ENCODE assay signal across 7 cellular contexts in genomic region chr2:87566531-87566930, GRCh38.
DNase-seq lines count a peak whose midpoint lies in the region; ATAC-seq, FAIRE-seq and TF ChIP-seq lines count a peak whose summit lies in the region.
"Not testable (repeated sequence)": the region's sequence is repeated elsewhere in the genome, so short reads cannot be mapped to it uniquely, and the experiment has no call there.

No MANE protein-coding gene starts in this region.

- H3K27me3 Mint-ChIP-seq in HFFc6 (ENCODE audit: insufficient read depth); astrocyte (ENCODE audit: low read depth, unreplicated experiment): not testable (repeated sequence)

- H3K27ac ChIP-seq in astrocyte (ENCODE audit: low read depth, low read length); fibroblast of lung (ENCODE audit: insufficient read depth, low read length); aorta (ENCODE audit: low read depth in 1 of 2, low read length in 2 of 2): not testable (repeated sequence)

- not testable (repeated sequence) for H3K4me3 Mint-ChIP-seq in HFFc6; astrocyte (ENCODE audit: unreplicated experiment)

- peaks cover 15% of the 10 kb centered on the region for H3K4me1 Mint-ChIP-seq in HFFc6 (ENCODE audit: low read depth)
- not testable (repeated sequence) for H3K4me1 Mint-ChIP-seq in astrocyte (ENCODE audit: low read depth, unreplicated experiment)

- not testable (repeated sequence) for TF ChIP-seq CTCF in HFFc6 (IDR thresholded peaks at IDR 0.05); astrocyte (IDR thresholded peaks at IDR 0.05; ENCODE audit: insufficient read depth, low read depth, low read length); fibroblast of lung (conservative IDR thresholded peaks at IDR 0.05 in 1 of 2, IDR thresholded peaks at IDR 0.05 in 1 of 2; ENCODE audit: low read depth in 1 of 2, low read length in 2 of 2)

- peak overlapping the region; percentile 33; the same call in 1 of the 2 replicates for H3K27ac Mint-ChIP-seq in HFFc6
- H3K27ac Mint-ChIP-seq in astrocyte (ENCODE audit: unreplicated experiment): not testable (repeated sequence)

- H3K9me3 ChIP-seq in astrocyte (ENCODE audit: insufficient read depth, low read depth, low read length); fibroblast of lung (ENCODE audit: control insufficient read depth, insufficient read depth, low read depth, low read length); aorta (ENCODE audit: control insufficient read depth, low read length): not testable (repeated sequence)

- H4K20me1 ChIP-seq in astrocyte (ENCODE audit: insufficient read depth, low read length); fibroblast of lung (ENCODE audit: control insufficient read depth, extremely low read depth, insufficient read depth, low read length): not testable (repeated sequence)

- not testable (repeated sequence) for FAIRE-seq in astrocyte (lab: Jason Lieb, UNC)

- not testable (repeated sequence) for H3K36me3 ChIP-seq in astrocyte (ENCODE audit: insufficient read depth, low read length); fibroblast of lung (ENCODE audit: control insufficient read depth, insufficient read depth, low read length); aorta (ENCODE audit: control insufficient read depth in 1 of 2, insufficient read depth in 2 of 2, low read length in 1 of 2)

- H3K36me3 Mint-ChIP-seq in HFFc6 (ENCODE audit: low read depth); astrocyte (ENCODE audit: low read depth, unreplicated experiment): not testable (repeated sequence)

- peak; percentile 7 for ATAC-seq in aorta (ENCODE audit: low FRiP score)

- peak; percentile 58 for DNase-seq in EH (ENCODE audit: low read depth)
- peak; percentile 0 for DNase-seq in HFFc6
- DNase-seq in M059J (ENCODE audit: low read depth): peak; percentile 13
- peak; percentile 16 for DNase-seq in astrocyte (ENCODE audit: low read depth)
- DNase-seq in fibroblast of lung (ENCODE audit: low read depth in 2 of 2): peak; percentile 2 to 17
- peak; percentile 0 for DNase-seq in glomerular visceral epithelial cell (ENCODE audit: extremely low spot score)
- DNase-seq in aorta: not testable (repeated sequence)

- intact Hi-C loops in aorta (cut with DNase I): not testable (repeated sequence)

- H3K4me1 ChIP-seq in astrocyte (ENCODE audit: insufficient read depth, low read length); fibroblast of lung (ENCODE audit: control insufficient read depth, extremely low read depth, insufficient read depth, low read length); aorta (ENCODE audit: control insufficient read depth in 1 of 2, insufficient read depth in 2 of 2, low read length in 2 of 2): not testable (repeated sequence)

- H3K4me2 ChIP-seq in astrocyte (ENCODE audit: low read length); fibroblast of lung (ENCODE audit: extremely low read depth, insufficient read depth, low read length): not testable (repeated sequence)

- H3K9me3 Mint-ChIP-seq in HFFc6; astrocyte (ENCODE audit: unreplicated experiment): not testable (repeated sequence)

- H3K79me2 ChIP-seq in astrocyte (ENCODE audit: insufficient read depth, low read length); fibroblast of lung (ENCODE audit: control insufficient read depth, insufficient read depth, low read length): not testable (repeated sequence)

- not testable (repeated sequence) for H3K4me3 ChIP-seq in astrocyte (ENCODE audit: insufficient read depth, low read depth, low read length); fibroblast of lung (replicated peaks in 1 of 4; ENCODE audit: control extremely low read depth in 1 of 4, insufficient read depth in 1 of 4, low read depth in 3 of 4, low read length in 4 of 4); aorta (ENCODE audit: low read length in 2 of 2)

- WGBS in aorta, 2 donors: 66 to 68% methylated on average over 3 of the region's 3 CpGs

- H3K27me3 ChIP-seq in astrocyte (ENCODE audit: insufficient read depth, low read length); fibroblast of lung (ENCODE audit: control insufficient read depth, insufficient read depth, low read length); aorta (ENCODE audit: control insufficient read depth in 1 of 2, insufficient read depth in 2 of 2, low read length in 1 of 2): not testable (repeated sequence)

- not testable (repeated sequence) for H2AFZ ChIP-seq in astrocyte (ENCODE audit: low read depth, low read length); fibroblast of lung (ENCODE audit: low read length)

- H3K9ac ChIP-seq in astrocyte (ENCODE audit: low read length); fibroblast of lung (ENCODE audit: insufficient read depth, low read length): not testable (repeated sequence)
